22 cellular contexts compared by ENCODE assay signal in genomic region chr17:55487727-55488436, GRCh38. TPM values are rescaled to one million over a fixed set of nuclear protein-coding genes. Genes with fewer than 3 reads are reported as not detected.
DNase-seq lines count a peak whose midpoint lies in the region; ATAC-seq and TF ChIP-seq lines count a peak whose summit lies in the region.
"Had no signal": no experiment of that assay in that cellular context is flagged by ENCODE, and none has a peak within 500 bp of the region (broad histone marks: within the 10 kb centered on the region; RNA-seq: fewer than 3 reads in every experiment).

No MANE protein-coding gene starts in this region.

- H3K4me3 Mint-ChIP-seq in mesothelial cell of epicardium = peak overlapping the region; percentile 33
- H3K4me3 Mint-ChIP-seq: effector memory CD8-positive, alpha-beta T cell; stimulated activated memory B cell treated with anti-CD40 and anti-IgM and Interleukin-4, amounts not matched to agents 10 μg/mL and 1 μg/mL and 100 μg/mL, for 72 hours had no signal

- DNase-seq in Right ventricle myocardium superior (no peak), right cardiac atrium (no peak), fibroblast of gingiva (ENCODE audit: low read depth) (peak; percentile 62), mesothelial cell of epicardium (ENCODE audit: low spot score in 2 of 2, unreplicated experiment in 2 of 2) (no peak), RKO (ENCODE audit: low spot score) (no peak), NCI-H345 treated with DMSO at 0.1 percent for 48 hours (lab: John Stamatoyannopoulos, UW; ENCODE audit: unreplicated experiment) (no peak), NCI-H2171 (lab: John Stamatoyannopoulos, UW) (no peak)
- DNase-seq: ACHN; activated CD4-positive, CD25-positive, alpha-beta regulatory T cell treated with anti-CD3 and anti-CD28 coated beads, Interleukin-2, amount 50 U/mL, for 72 hours; amniotic stem cell; effector memory CD8-positive, alpha-beta T cell; left ventricle myocardium inferior; NCI-H1930; NCI-H524; posterior cingulate gyrus; transverse colon had no signal

- peak overlapping the region; percentile 84 for H3K27ac Mint-ChIP-seq in mesothelial cell of epicardium
- H3K27ac Mint-ChIP-seq: effector memory CD8-positive, alpha-beta T cell; stimulated activated memory B cell treated with anti-CD40 and anti-IgM and Interleukin-4, amounts not matched to agents 10 μg/mL and 1 μg/mL and 100 μg/mL, for 72 hours had no signal

- no peaks in the 10 kb centered on the region for H3K9me3 ChIP-seq in right cardiac atrium (ENCODE audit: control insufficient read depth, low read length)
- H3K9me3 ChIP-seq: left ventricle myocardium inferior, transverse colon had no signal

- no peak for TF ChIP-seq CTCF in mesothelial cell of epicardium (IDR thresholded peaks at IDR 0.05; ENCODE audit: unreplicated experiment)

- H3K4me3 ChIP-seq in right cardiac atrium (ENCODE audit: low read length) = no peak overlapping the region
- H3K4me3 ChIP-seq: left ventricle myocardium inferior, transverse colon had no signal

- no peaks in the 10 kb centered on the region for H3K27me3 Mint-ChIP-seq in mesothelial cell of epicardium (ENCODE audit: low read depth)

- ATAC-seq in Right ventricle myocardium superior (ENCODE audit: poor library complexity) (peak; percentile 31), right cardiac atrium (no peak), HG03159 (IDR thresholded peaks at IDR 0.05; ENCODE audit: unreplicated experiment) (no peak)
- ATAC-seq: effector memory CD8-positive, alpha-beta T cell; HCT116; stimulated activated memory B cell treated with anti-CD40 and anti-IgM and Interleukin-4, amounts not matched to agents 10 μg/mL and 1 μg/mL and 100 μg/mL, for 72 hours had no signal

- H3K4me1 ChIP-seq in right cardiac atrium (ENCODE audit: control insufficient read depth, insufficient read depth, low read length) = no peaks in the 10 kb centered on the region

- WGBS in right cardiac atrium = 54% methylated on average over 7 of the region's 7 CpGs

- intact Hi-C loops in Right ventricle myocardium superior (cut with DNase I) = no loop called here
- intact Hi-C loops in right cardiac atrium (cut with DNase I) = no loop called here

- H3K36me3 Mint-ChIP-seq in mesothelial cell of epicardium = no peaks in the 10 kb centered on the region
- H3K36me3 Mint-ChIP-seq: stimulated activated memory B cell treated with anti-CD40 and anti-IgM and Interleukin-4, amounts not matched to agents 10 μg/mL and 1 μg/mL and 100 μg/mL, for 72 hours had no signal

- no peaks in the 10 kb centered on the region for H3K9me3 Mint-ChIP-seq in mesothelial cell of epicardium
- H3K9me3 Mint-ChIP-seq: effector memory CD8-positive, alpha-beta T cell; stimulated activated memory B cell treated with anti-CD40 and anti-IgM and Interleukin-4, amounts not matched to agents 10 μg/mL and 1 μg/mL and 100 μg/mL, for 72 hours had no signal

- H3K27ac ChIP-seq in right cardiac atrium (ENCODE audit: low read length) = no peak overlapping the region
- H3K27ac ChIP-seq: left ventricle myocardium inferior, transverse colon had no signal

- H3K27me3 ChIP-seq in right cardiac atrium (ENCODE audit: control insufficient read depth, insufficient read depth) = no peaks in the 10 kb centered on the region
- H3K27me3 ChIP-seq: transverse colon had no signal

- peaks cover 20% of the 10 kb centered on the region for H3K4me1 Mint-ChIP-seq in mesothelial cell of epicardium

RNA-seq across cellular contexts. Expression of gene SMIM36, which starts 23.4 kb away (rescaled TPM):
- total RNA-seq in Right ventricle myocardium superior (not detected), right cardiac atrium (not detected), mesothelial cell of epicardium (not detected in 3 replicates)
- not detected for polyA plus RNA-seq in right cardiac atrium
- total RNA-seq: cerebellum, left ventricle myocardium inferior, myocyte, SK-MEL-5, transverse colon had no signal
